ENCODE assay signal across 9 cellular contexts in the genomic region with DNA sequence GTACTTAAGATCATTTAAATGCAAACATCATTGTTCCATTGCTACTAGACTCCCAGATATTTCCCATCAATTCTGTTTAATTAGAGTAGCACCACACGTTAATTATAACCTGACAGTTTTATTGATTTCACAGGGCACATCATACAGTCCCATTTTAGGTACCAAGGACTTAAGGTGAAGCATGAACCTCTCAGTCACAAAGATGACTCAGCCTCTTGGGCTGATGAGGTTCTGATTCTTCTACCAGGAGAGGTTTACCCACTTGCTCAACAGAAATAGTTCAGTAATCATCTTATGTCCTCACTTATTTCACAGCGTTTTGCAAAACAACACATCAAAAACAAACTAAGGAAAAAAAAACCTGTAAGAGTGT.
DNase-seq lines count a peak whose midpoint lies in the region; ATAC-seq, FAIRE-seq and TF ChIP-seq lines count a peak whose summit lies in the region.
"Had no signal": no experiment of that assay in that cellular context is flagged by ENCODE, and none has a peak within 500 bp of the region (broad histone marks: within the 10 kb centered on the region; RNA-seq: fewer than 3 reads in every experiment).

No MANE protein-coding gene starts in this region.

- peak overlapping the region; percentile 70 for H3K9ac ChIP-seq in keratinocyte (ENCODE audit: control insufficient read depth, extremely low read depth, insufficient read depth, low read length)

- H3K4me1 ChIP-seq in keratinocyte (ENCODE audit: control insufficient read depth, extremely low read depth, insufficient read depth, low read length) (peaks cover 45% of the 10 kb centered on the region), tibial artery (peaks cover 0 to 92% (median 44%) of the 10 kb centered on the region in 4 donors)

- DNase-seq in activated CD8-positive, alpha-beta memory T cell treated with anti-CD3 and anti-CD28 coated beads, Interleukin-2, amount 10 ng/mL, durations not matched to agents 7 days and 5 days = no peak
- DNase-seq in activated CD8-positive, alpha-beta memory T cell treated with anti-CD3 and anti-CD28 coated beads, Interleukin-2, amount 50 U/mL, for 48 hours = no peak
- DNase-seq in amniotic epithelial cell (ENCODE audit: low read depth) = peak; percentile 95
- DNase-seq in keratinocyte (ENCODE audit: low read depth, low spot score) = no peak
- DNase-seq in tibial artery = no peak
- DNase-seq in mesenteric fat pad (ENCODE audit: low spot score) = no peak
- no peak for DNase-seq in progenitor cell of endocrine pancreas (ENCODE audit: low spot score, unreplicated experiment)
- DNase-seq in cortex of kidney (lab: John Stamatoyannopoulos, UW) = no peak

- peaks cover 15% of the 10 kb centered on the region for H3K79me2 ChIP-seq in keratinocyte (ENCODE audit: control insufficient read depth, insufficient read depth, low read length)

- H3K27me3 ChIP-seq in keratinocyte (ENCODE audit: control insufficient read depth, extremely low read depth, insufficient read depth, low read length) (no peaks in the 10 kb centered on the region), tibial artery (no peaks in the 10 kb centered on the region)

- H3K4me3 ChIP-seq in keratinocyte (ENCODE audit: control insufficient read depth in 2 of 3, extremely low read depth in 1 of 3, insufficient read depth in 2 of 3, low read depth in 1 of 3, low read length in 3 of 3) = no peak overlapping the region
- H3K4me3 ChIP-seq in tibial artery = peak overlapping the region; percentile 9 to 43

- peak overlapping the region; percentile 89 for H3K27ac Mint-ChIP-seq in activated CD8-positive, alpha-beta memory T cell treated with anti-CD3 and anti-CD28 coated beads, Interleukin-2, amount 10 ng/mL, durations not matched to agents 7 days and 5 days
- H3K27ac Mint-ChIP-seq in progenitor cell of endocrine pancreas = no peak overlapping the region

- CTCF ChIA-PET in activated CD8-positive, alpha-beta memory T cell treated with anti-CD3 and anti-CD28 coated beads, Interleukin-2, amount 10 ng/mL, durations not matched to agents 7 days and 5 days (lab: Charles Lee) = interaction anchor here (0.8 to 1.6 kb wide), 4 partner anchors 10 to 61 kb away, joined by 3 to 6 read pairs (median 4); no protein-coding TSS in a partner anchor

- H3K4me1 Mint-ChIP-seq in activated CD8-positive, alpha-beta memory T cell treated with anti-CD3 and anti-CD28 coated beads, Interleukin-2, amount 10 ng/mL, durations not matched to agents 7 days and 5 days = peaks cover 89% of the 10 kb centered on the region
- peaks cover 20% of the 10 kb centered on the region for H3K4me1 Mint-ChIP-seq in progenitor cell of endocrine pancreas (ENCODE audit: low read depth)

- H3K4me2 ChIP-seq in keratinocyte (ENCODE audit: control insufficient read depth, extremely low read depth, insufficient read depth, low read depth, low read length) = peak overlapping the region; percentile 84

- no peaks in the 10 kb centered on the region for H4K20me1 ChIP-seq in keratinocyte (ENCODE audit: control insufficient read depth, extremely low read depth, insufficient read depth, low read length)

- dilution Hi-C loops in keratinocyte (cut with MboI; ENCODE audit: extremely low pct_ligation_motif_present, low sequenced_read_pairs) = no loop called here

- H3K27ac ChIP-seq in keratinocyte (ENCODE audit: control insufficient read depth, insufficient read depth, low read length) (peak overlapping the region; percentile 66), tibial artery (peak overlapping the region; percentile 62 to 72)

- H3K9me3 Mint-ChIP-seq in activated CD8-positive, alpha-beta memory T cell treated with anti-CD3 and anti-CD28 coated beads, Interleukin-2, amount 10 ng/mL, durations not matched to agents 7 days and 5 days (ENCODE audit: low read depth) = no peaks in the 10 kb centered on the region
- H3K9me3 Mint-ChIP-seq in progenitor cell of endocrine pancreas (ENCODE audit: low read depth) = no peaks in the 10 kb centered on the region

- no peak for TF ChIP-seq CTCF in keratinocyte (optimal IDR thresholded peaks at IDR 0.05 in 1 of 3, IDR thresholded peaks at IDR 0.05 in 1 of 3, conservative IDR thresholded peaks at IDR 0.05 in 1 of 3; ENCODE audit: extremely low read depth in 1 of 3, insufficient read depth in 2 of 3, low read length in 3 of 3)
- TF ChIP-seq CTCF in tibial artery (IDR thresholded peaks at IDR 0.05) = no peak
- no peak for TF ChIP-seq CTCF in progenitor cell of endocrine pancreas (IDR thresholded peaks at IDR 0.05; ENCODE audit: unreplicated experiment)

- H3K36me3 Mint-ChIP-seq in activated CD8-positive, alpha-beta memory T cell treated with anti-CD3 and anti-CD28 coated beads, Interleukin-2, amount 10 ng/mL, durations not matched to agents 7 days and 5 days = no peaks in the 10 kb centered on the region
- H3K36me3 Mint-ChIP-seq in progenitor cell of endocrine pancreas (ENCODE audit: insufficient read depth) = no peaks in the 10 kb centered on the region

- ATAC-seq in activated CD8-positive, alpha-beta memory T cell treated with anti-CD3 and anti-CD28 coated beads, Interleukin-2, amount 10 ng/mL, durations not matched to agents 7 days and 5 days = no peak

- peak; percentile 76 for FAIRE-seq in keratinocyte (lab: Jason Lieb, UNC)
- FAIRE-seq: D721Med had no signal

- H3K9me1 ChIP-seq in keratinocyte (ENCODE audit: control insufficient read depth, extremely low read depth, insufficient read depth, low read length) = peaks cover 3% of the 10 kb centered on the region

- H3K27me3 Mint-ChIP-seq in activated CD8-positive, alpha-beta memory T cell treated with anti-CD3 and anti-CD28 coated beads, Interleukin-2, amount 10 ng/mL, durations not matched to agents 7 days and 5 days = no peaks in the 10 kb centered on the region
- H3K27me3 Mint-ChIP-seq in progenitor cell of endocrine pancreas = no peaks in the 10 kb centered on the region

- no peak overlapping the region for H2AFZ ChIP-seq in keratinocyte (ENCODE audit: control insufficient read depth, low read length)

- intact Hi-C loops in tibial artery (cut with DNase I; ENCODE audit: low total_unique reads) = loop anchor here (5.0 kb wide), 1 partner anchor 36 kb away; no protein-coding TSS in a partner anchor

- H3K9me3 ChIP-seq in keratinocyte (ENCODE audit: control insufficient read depth, low read depth, low read length) = no peaks in the 10 kb centered on the region
- no peaks in the 10 kb centered on the region for H3K9me3 ChIP-seq in tibial artery

- no peaks in the 10 kb centered on the region for H3K36me3 ChIP-seq in keratinocyte (ENCODE audit: control insufficient read depth in 2 of 2, extremely low read depth in 1 of 2, insufficient read depth in 2 of 2, low read length in 2 of 2)
- H3K36me3 ChIP-seq in tibial artery = no peaks in the 10 kb centered on the region

- peak overlapping the region; percentile 74 for H3K4me3 Mint-ChIP-seq in activated CD8-positive, alpha-beta memory T cell treated with anti-CD3 and anti-CD28 coated beads, Interleukin-2, amount 10 ng/mL, durations not matched to agents 7 days and 5 days
- no peak overlapping the region for H3K4me3 Mint-ChIP-seq in progenitor cell of endocrine pancreas (ENCODE audit: low read depth)

Comparison
In these comparisons a context has a peak if more than half of its experiments do, and no peak if none do; other contexts are left out.
1. H3K4me3 ChIP-seq: peak in tibial artery (2 of 2); none in keratinocyte (0 of 3).